In genomic region chr6:131727467-131727866, GRCh38 we compare ENCODE assay signal across 8 cellular contexts. TPM values are rescaled to one million over a fixed set of nuclear protein-coding genes. Genes with fewer than 3 reads are reported as not detected.
"Had no signal": no experiment of that assay in that cellular context is flagged by ENCODE, and none has a peak within 500 bp of the region (broad histone marks: within the 10 kb centered on the region; RNA-seq: fewer than 3 reads in every experiment).

No MANE protein-coding gene starts in this region.

- H2AFZ ChIP-seq: GM23248 had no signal

- H3K4me1 ChIP-seq: HAP-1 had no signal

- H3K27ac ChIP-seq: GM23248 had no signal

- DNase-seq: GM23248, GOT3, H7, KBM-7 had no signal

- H3K9ac ChIP-seq: GM23248 had no signal

- H3K36me3 ChIP-seq: HAP-1 had no signal

- H3K9me3 ChIP-seq: HAP-1 had no signal

- H3K4me3 ChIP-seq: GM23248, HAP-1 had no signal

- ATAC-seq: HCT116 had no signal

RNA-seq across cellular contexts. Expression of gene CTAGE9, which starts 16.6 kb away (rescaled TPM):
- total RNA-seq: GM23248, H4, H7, HT-29 had no signal
- polyA plus RNA-seq: GM23248 had no signal

RNA-seq across cellular contexts. Expression of gene OR2A4, which starts 26.3 kb away (rescaled TPM):
- total RNA-seq: GM23248, H4, H7, HT-29 had no signal
- polyA plus RNA-seq: GM23248 had no signal
